8 cellular contexts compared by ENCODE assay signal in genomic region chr22:28855355-28856094, GRCh38. TPM values are rescaled to one million over a fixed set of nuclear protein-coding genes. Genes with fewer than 3 reads are reported as not detected.
DNase-seq lines count a peak whose midpoint lies in the region; ATAC-seq and TF ChIP-seq lines count a peak whose summit lies in the region.

No MANE protein-coding gene starts in this region.

- dilution Hi-C loops in mammary epithelial cell (cut with HindIII; ENCODE audit: low sequenced_read_pairs): no loop called here

- TF ChIP-seq CTCF in Loucy (conservative IDR thresholded peaks at IDR 0.05; ENCODE audit: low read length): peak; percentile 99
- peak; percentile 85 to 91 for TF ChIP-seq CTCF in mammary epithelial cell (conservative IDR thresholded peaks at IDR 0.05 in 1 of 2, IDR thresholded peaks at IDR 0.05 in 1 of 2; ENCODE audit: extremely low read depth in 1 of 2, insufficient read depth in 1 of 2, low read depth in 1 of 2, low read length in 2 of 2)

- intact Hi-C loops in mammary epithelial cell (cut with micrococcal nuclease): loop anchor here (1.0 kb wide), 3 partner anchors 185 to 390 kb away; no protein-coding TSS in a partner anchor

- CTCF ChIA-PET in mammary epithelial cell (lab: Charles Lee; ENCODE audit: low non-redundant PET): interaction anchor here (0.6 to 1.2 kb wide), 4 partner anchors 65 to 199 kb away, joined by 3 to 10 read pairs (median 4); no protein-coding TSS in a partner anchor

- H3K27me3 ChIP-seq in Loucy (ENCODE audit: insufficient read depth, low read length, poor library complexity, severe bottlenecking) (no peaks in the 10 kb centered on the region), mammary epithelial cell (ENCODE audit: insufficient read depth, low read length) (no peaks in the 10 kb centered on the region)

- H3K4me2 ChIP-seq in Loucy (ENCODE audit: low read depth, low read length, poor library complexity, severe bottlenecking) (no peak overlapping the region), mammary epithelial cell (ENCODE audit: insufficient read depth, low read depth, low read length) (no peak overlapping the region)

- no peaks in the 10 kb centered on the region for H4K20me1 ChIP-seq in Loucy (ENCODE audit: insufficient read depth, low read length, poor library complexity, severe bottlenecking)
- H4K20me1 ChIP-seq in mammary epithelial cell (ENCODE audit: insufficient read depth, low read length): no peaks in the 10 kb centered on the region

- in situ Hi-C loops in mammary epithelial cell (cut with MboI; ENCODE audit: low sequenced_read_pairs in 2 of 2): loop anchor here (5.0 to 25.0 kb wide), 4 partner anchors 182 to 389 kb away; no protein-coding TSS in a partner anchor

- no peaks in the 10 kb centered on the region for H3K36me3 ChIP-seq in Loucy (ENCODE audit: insufficient read depth, low read length)
- no peaks in the 10 kb centered on the region for H3K36me3 ChIP-seq in mammary epithelial cell (ENCODE audit: insufficient read depth, low read length)

- no peak overlapping the region for H2AFZ ChIP-seq in Loucy (ENCODE audit: low read length)
- H2AFZ ChIP-seq in mammary epithelial cell (ENCODE audit: low read depth, low read length): no peak overlapping the region

- no peaks in the 10 kb centered on the region for H3K9me3 ChIP-seq in Loucy (ENCODE audit: insufficient read depth, low read depth, low read length)
- H3K9me3 ChIP-seq in mammary epithelial cell (replicated peaks; ENCODE audit: insufficient read depth, low read length): no peaks in the 10 kb centered on the region

- no peak for ATAC-seq in HG02759 (IDR thresholded peaks at IDR 0.05; ENCODE audit: unreplicated experiment)

- DNase-seq in NCI-H2171 treated with DMSO at 0.1 percent for 48 hours (lab: John Stamatoyannopoulos, UW): peak; percentile 59
- DNase-seq in NCI-H2171 (lab: John Stamatoyannopoulos, UW): no peak
- DNase-seq in SW480 (ENCODE audit: low spot score): peak; percentile 69
- DNase-seq in mammary epithelial cell: peak; percentile 50
- peak; percentile 89 for DNase-seq in inferior parietal cortex (ENCODE audit: extremely low spot score)
- DNase-seq in stimulated activated CD4-positive, alpha-beta T cell treated with anti-CD3 and anti-CD28 coated beads, Interleukin-15, amount 100 ng/mL, for 24 hours: peak; percentile 39

- H3K4me1 ChIP-seq in Loucy (ENCODE audit: insufficient read depth, low read length, poor library complexity, severe bottlenecking) (no peaks in the 10 kb centered on the region), mammary epithelial cell (ENCODE audit: insufficient read depth, low read length) (no peaks in the 10 kb centered on the region)

- no peaks in the 10 kb centered on the region for H3K79me2 ChIP-seq in Loucy (ENCODE audit: insufficient read depth, low read length)
- no peaks in the 10 kb centered on the region for H3K79me2 ChIP-seq in mammary epithelial cell (ENCODE audit: insufficient read depth, low read length)

- WGBS in mammary epithelial cell (ENCODE audit: low coverage, missing lambda C conversion rate): 21% methylated on average over 5 of the region's 6 CpGs

- no peak overlapping the region for H3K4me3 ChIP-seq in Loucy (ENCODE audit: low read length, poor library complexity, severe bottlenecking)
- H3K4me3 ChIP-seq in mammary epithelial cell (replicated peaks in 1 of 3; ENCODE audit: insufficient read depth in 1 of 3, low read depth in 2 of 3, low read length in 3 of 3): no peak overlapping the region

- no peak overlapping the region for H3K27ac ChIP-seq in mammary epithelial cell (ENCODE audit: insufficient read depth, low read depth, low read length)

- no peaks in the 10 kb centered on the region for H3K9me2 ChIP-seq in Loucy (replicated peaks; ENCODE audit: low read depth, low read length)

- no peak overlapping the region for H3K9ac ChIP-seq in Loucy (ENCODE audit: low read depth, low read length, poor library complexity, severe bottlenecking)
- no peak overlapping the region for H3K9ac ChIP-seq in mammary epithelial cell (ENCODE audit: insufficient read depth, low read length)

- BruUV-seq in mammary epithelial cell (replicated peaks; lab: Mats Ljungman, UMichigan): no TSS peak

- no peaks in the 10 kb centered on the region for H3F3A ChIP-seq in Loucy (ENCODE audit: low read depth)

RNA-seq across cellular contexts. Expression of gene ZNRF3, which starts 27.8 kb away (rescaled TPM):
- total RNA-seq in mammary epithelial cell: 10 to 100 TPM in 1 of 2 donors, 1 to 10 TPM in 1; 9.5 to 14.5 TPM
- 5.2 TPM for polyA plus RNA-seq in mammary epithelial cell
- 9.8 TPM for polyA minus RNA-seq in mammary epithelial cell

RNA-seq across cellular contexts. Expression of gene XBP1, which starts 55.2 kb away (rescaled TPM):
- total RNA-seq in mammary epithelial cell: 100 to 1,000 TPM; 166 to 224 TPM
- 97.9 TPM for polyA plus RNA-seq in mammary epithelial cell
- 133 TPM for polyA minus RNA-seq in mammary epithelial cell
